In the genomic region with DNA sequence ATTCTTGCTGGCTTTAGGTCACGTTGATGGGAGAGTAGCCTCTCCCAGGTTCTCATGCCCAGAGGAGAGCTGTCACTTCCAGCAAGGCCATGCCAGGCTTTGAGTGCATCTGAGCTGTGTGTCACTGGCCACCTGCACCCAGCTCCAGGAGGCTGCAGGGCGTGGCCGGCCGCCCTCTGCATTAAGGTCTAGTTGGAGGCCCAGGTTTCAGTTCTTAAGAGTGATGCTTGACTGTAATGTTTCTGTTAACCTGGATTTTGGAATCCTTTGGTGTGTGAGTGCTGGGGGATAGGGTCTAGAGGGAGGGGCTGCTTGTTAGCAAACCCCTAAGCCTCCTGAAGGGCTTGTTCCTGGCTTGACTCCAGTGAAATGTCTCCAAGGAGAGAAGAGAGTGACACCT, we compare ENCODE assay signal across 13 cellular contexts.
DNase-seq lines count a peak whose midpoint lies in the region; ATAC-seq and TF ChIP-seq lines count a peak whose summit lies in the region.
"Had no signal": no experiment of that assay in that cellular context is flagged by ENCODE, and none has a peak within 500 bp of the region (broad histone marks: within the 10 kb centered on the region; RNA-seq: fewer than 3 reads in every experiment).

No MANE protein-coding gene starts in this region.

- WGBS in thymus: 96% methylated on average over 4 of the region's 4 CpGs

- H3K27me3 Mint-ChIP-seq in activated naive CD8-positive, alpha-beta T cell: peaks cover 1% of the 10 kb centered on the region
- H3K27me3 Mint-ChIP-seq in activated naive CD8-positive, alpha-beta T cell treated with anti-CD3 and anti-CD28 coated beads, Interleukin-2, amount 50 U/mL, for 24 hours: peaks cover 30% of the 10 kb centered on the region
- H3K27me3 Mint-ChIP-seq in dendritic cell treated with granulocyte-macrophage colony-stimulating factor and Interleukin-4, amounts not matched to agents 40 ng/mL and 50 ng/mL, for 4 days: peaks cover 8% of the 10 kb centered on the region

- H3K36me3 ChIP-seq in MM.1S (replicated peaks; ENCODE audit: insufficient read depth, low read length): no peaks in the 10 kb centered on the region
- H3K36me3 ChIP-seq in thymus (ENCODE audit: control insufficient read depth, insufficient read depth): no peaks in the 10 kb centered on the region

- H3K4me1 ChIP-seq in MM.1S (ENCODE audit: low read length) (peaks cover 16% of the 10 kb centered on the region), thymus (ENCODE audit: control insufficient read depth, insufficient read depth, low read length) (peaks cover 26% of the 10 kb centered on the region)
- H3K4me1 ChIP-seq: Caco-2 had no signal

- H3K4me3 Mint-ChIP-seq in activated naive CD8-positive, alpha-beta T cell: no peak overlapping the region
- no peak overlapping the region for H3K4me3 Mint-ChIP-seq in activated naive CD8-positive, alpha-beta T cell treated with anti-CD3 and anti-CD28 coated beads, Interleukin-2, amount 50 U/mL, for 24 hours
- H3K4me3 Mint-ChIP-seq in dendritic cell treated with granulocyte-macrophage colony-stimulating factor and Interleukin-4, amounts not matched to agents 40 ng/mL and 50 ng/mL, for 4 days: no peak overlapping the region
- H3K4me3 Mint-ChIP-seq: IgD-negative memory B cell had no signal

- no peak overlapping the region for H2AFZ ChIP-seq in MM.1S (ENCODE audit: low read length)

- H3K27me3 ChIP-seq in MM.1S (replicated peaks; ENCODE audit: insufficient read depth, low read length): no peaks in the 10 kb centered on the region
- no peaks in the 10 kb centered on the region for H3K27me3 ChIP-seq in thymus (ENCODE audit: control insufficient read depth, insufficient read depth)

- no peaks in the 10 kb centered on the region for H3F3A ChIP-seq in MM.1S (ENCODE audit: insufficient read depth, low read length)

- no peak overlapping the region for H3K27ac ChIP-seq in MM.1S (ENCODE audit: low read length)
- H3K27ac ChIP-seq in thymus (ENCODE audit: low read depth): peak overlapping the region; percentile 64

- no peak overlapping the region for H3K9ac ChIP-seq in MM.1S (ENCODE audit: low read length)

- intact Hi-C loops in dendritic cell treated with granulocyte-macrophage colony-stimulating factor and Interleukin-4, amounts not matched to agents 40 ng/mL and 50 ng/mL, for 4 days (cut with micrococcal nuclease): no loop called here

- H3K4me1 Mint-ChIP-seq in activated naive CD8-positive, alpha-beta T cell (ENCODE audit: low read depth): peaks cover 49% of the 10 kb centered on the region
- H3K4me1 Mint-ChIP-seq in activated naive CD8-positive, alpha-beta T cell treated with anti-CD3 and anti-CD28 coated beads, Interleukin-2, amount 50 U/mL, for 24 hours: peaks cover 42% of the 10 kb centered on the region
- H3K4me1 Mint-ChIP-seq in dendritic cell treated with granulocyte-macrophage colony-stimulating factor and Interleukin-4, amounts not matched to agents 40 ng/mL and 50 ng/mL, for 4 days (ENCODE audit: low read depth): peaks cover 46% of the 10 kb centered on the region

- no peak for TF ChIP-seq CTCF in MM.1S (IDR thresholded peaks at IDR 0.05; ENCODE audit: low read length)

- H3K4me3 ChIP-seq in MM.1S (ENCODE audit: low read length) (no peak overlapping the region), thymus (ENCODE audit: low read length) (no peak overlapping the region)

- no peak for DNase-seq in activated naive CD8-positive, alpha-beta T cell treated with anti-CD3 and anti-CD28 coated beads, Interleukin-2, amount 50 U/mL, for 24 hours
- peak; percentile 24 for DNase-seq in MM.1S
- DNase-seq: Caco-2, NCI-H1694 treated with DMSO at 0.1 percent for 48 hours, NCI-H446 treated with DMSO at 0.1 percent for 48 hours, SIG-M5 had no signal

- H3K9me3 Mint-ChIP-seq in activated naive CD8-positive, alpha-beta T cell (ENCODE audit: low read depth): no peaks in the 10 kb centered on the region
- H3K9me3 Mint-ChIP-seq in activated naive CD8-positive, alpha-beta T cell treated with anti-CD3 and anti-CD28 coated beads, Interleukin-2, amount 50 U/mL, for 24 hours: no peaks in the 10 kb centered on the region
- H3K9me3 Mint-ChIP-seq in dendritic cell treated with granulocyte-macrophage colony-stimulating factor and Interleukin-4, amounts not matched to agents 40 ng/mL and 50 ng/mL, for 4 days: no peaks in the 10 kb centered on the region

- no peaks in the 10 kb centered on the region for H3K36me3 Mint-ChIP-seq in activated naive CD8-positive, alpha-beta T cell
- no peaks in the 10 kb centered on the region for H3K36me3 Mint-ChIP-seq in activated naive CD8-positive, alpha-beta T cell treated with anti-CD3 and anti-CD28 coated beads, Interleukin-2, amount 50 U/mL, for 24 hours (ENCODE audit: low read depth)
- no peaks in the 10 kb centered on the region for H3K36me3 Mint-ChIP-seq in dendritic cell treated with granulocyte-macrophage colony-stimulating factor and Interleukin-4, amounts not matched to agents 40 ng/mL and 50 ng/mL, for 4 days (ENCODE audit: low read depth)
- H3K36me3 Mint-ChIP-seq: IgD-negative memory B cell had no signal

- H4K20me1 ChIP-seq in MM.1S (ENCODE audit: insufficient read depth, low read length): no peaks in the 10 kb centered on the region

- H3K9me3 ChIP-seq in MM.1S (replicated peaks; ENCODE audit: insufficient read depth, low read length) (no peaks in the 10 kb centered on the region), thymus (ENCODE audit: control insufficient read depth) (no peaks in the 10 kb centered on the region)
- H3K9me3 ChIP-seq: Caco-2 had no signal

- H3K4me2 ChIP-seq in MM.1S (ENCODE audit: low read depth, low read length): no peak overlapping the region

- no peak for ATAC-seq in activated naive CD8-positive, alpha-beta T cell treated with anti-CD3 and anti-CD28 coated beads, Interleukin-2, amount 50 U/mL, for 24 hours
- no peak for ATAC-seq in HG03378 (IDR thresholded peaks at IDR 0.05; ENCODE audit: unreplicated experiment)
- no peak for ATAC-seq in GM18502 (IDR thresholded peaks at IDR 0.05; ENCODE audit: poor library complexity, unreplicated experiment)
- ATAC-seq in HG02870 (IDR thresholded peaks at IDR 0.05; ENCODE audit: unreplicated experiment): no peak

- peak overlapping the region; percentile 11 for H3K27ac Mint-ChIP-seq in activated naive CD8-positive, alpha-beta T cell
- H3K27ac Mint-ChIP-seq in activated naive CD8-positive, alpha-beta T cell treated with anti-CD3 and anti-CD28 coated beads, Interleukin-2, amount 50 U/mL, for 24 hours: no peak overlapping the region
- H3K27ac Mint-ChIP-seq in dendritic cell treated with granulocyte-macrophage colony-stimulating factor and Interleukin-4, amounts not matched to agents 40 ng/mL and 50 ng/mL, for 4 days: peak overlapping the region; percentile 11

- no peaks in the 10 kb centered on the region for H3K9me2 ChIP-seq in MM.1S (replicated peaks; ENCODE audit: insufficient read depth, low read length)

- H3K79me2 ChIP-seq in MM.1S (ENCODE audit: low read length): no peaks in the 10 kb centered on the region
